15 cellular contexts compared by ENCODE assay signal in the genomic region with DNA sequence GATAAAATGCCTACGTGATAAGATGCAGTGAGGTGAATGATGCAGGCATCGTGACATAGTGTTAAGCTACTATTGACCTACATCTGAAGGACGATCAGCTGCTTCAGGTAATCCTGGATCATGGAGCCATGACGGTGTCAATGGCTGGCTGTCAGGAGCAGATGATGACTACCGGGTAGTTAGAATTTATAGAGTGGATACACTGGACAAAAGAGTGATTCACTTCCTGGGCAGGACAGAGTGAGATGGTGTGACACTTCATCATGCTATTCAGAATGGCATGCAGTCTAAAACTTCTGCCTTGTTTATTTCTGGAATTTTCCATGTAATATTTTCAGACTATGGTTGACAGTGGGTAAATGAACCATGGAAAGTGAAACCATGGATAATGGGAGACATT. TPM values are rescaled to one million over a fixed set of nuclear protein-coding genes. Genes with fewer than 3 reads are reported as not detected.
A peak's percentile ranks its signal among the peaks of the same experiment; 100 is the strongest.
DNase-seq lines count a peak whose midpoint lies in the region; ATAC-seq and TF ChIP-seq lines count a peak whose summit lies in the region.
"Had no signal": no experiment of that assay in that cellular context is flagged by ENCODE, and none has a peak within 500 bp of the region (broad histone marks: within the 10 kb centered on the region; RNA-seq: fewer than 3 reads in every experiment).

No MANE protein-coding gene starts in this region.

- H3K4me3 Mint-ChIP-seq in osteocyte (ENCODE audit: unreplicated experiment), result no peak overlapping the region
- no peak overlapping the region for H3K4me3 Mint-ChIP-seq in stimulated activated effector memory CD8-positive, alpha-beta T cell treated with anti-CD3 and anti-CD28 coated beads, Interleukin-12 subunit alpha, Interleukin-12 subunit beta, amount 100 ng/mL, for 72 hours
- H3K4me3 Mint-ChIP-seq: activated naive CD4-positive, alpha-beta T cell treated with anti-CD3 and anti-CD28 coated beads, Interleukin-2, amount 10 ng/mL, durations not matched to agents 7 days and 5 days; natural killer cell treated with Interleukin-12 subunit alpha and Interleukin-12 subunit beta and Interleukin-15 and Interleukin-18, amount 100 ng/mL, for 72 hours had no signal

- no peak overlapping the region for H3K4me3 ChIP-seq in epithelial cell of proximal tubule (ENCODE audit: low read depth, low read length)
- H3K4me3 ChIP-seq: K562, SJCRH30 had no signal

- H3K9me3 Mint-ChIP-seq in osteocyte (ENCODE audit: unreplicated experiment), result peaks cover 14% of the 10 kb centered on the region
- H3K9me3 Mint-ChIP-seq in stimulated activated effector memory CD8-positive, alpha-beta T cell treated with anti-CD3 and anti-CD28 coated beads, Interleukin-12 subunit alpha, Interleukin-12 subunit beta, amount 100 ng/mL, for 72 hours, result peaks cover 6% of the 10 kb centered on the region
- H3K9me3 Mint-ChIP-seq: natural killer cell treated with Interleukin-12 subunit alpha and Interleukin-12 subunit beta and Interleukin-15 and Interleukin-18, amount 100 ng/mL, for 72 hours had no signal

- H3K27ac Mint-ChIP-seq in osteocyte (ENCODE audit: unreplicated experiment), result peak overlapping the region; percentile 83
- H3K27ac Mint-ChIP-seq in stimulated activated effector memory CD8-positive, alpha-beta T cell treated with anti-CD3 and anti-CD28 coated beads, Interleukin-12 subunit alpha, Interleukin-12 subunit beta, amount 100 ng/mL, for 72 hours, result no peak overlapping the region
- H3K27ac Mint-ChIP-seq: activated naive CD4-positive, alpha-beta T cell treated with anti-CD3 and anti-CD28 coated beads, Interleukin-2, amount 10 ng/mL, durations not matched to agents 7 days and 5 days; natural killer cell treated with Interleukin-12 subunit alpha and Interleukin-12 subunit beta and Interleukin-15 and Interleukin-18, amount 100 ng/mL, for 72 hours had no signal

- DNase-seq in EL, result peak; percentile 85
- DNase-seq in RKO (ENCODE audit: low spot score), result peak; percentile 78
- peak; percentile 53 for DNase-seq in epithelial cell of proximal tubule (ENCODE audit: low read depth)
- DNase-seq in osteocyte (ENCODE audit: extremely low spot score, unreplicated experiment), result no peak
- no peak for DNase-seq in activated CD4-positive, alpha-beta T cell treated with anti-CD3 and anti-CD28 coated beads for 1 hour
- DNase-seq in NCI-H510A (lab: John Stamatoyannopoulos, UW), result no peak
- DNase-seq in NCI-H1092 (lab: John Stamatoyannopoulos, UW), result no peak
- no peak for DNase-seq in stimulated activated effector memory CD8-positive, alpha-beta T cell treated with anti-CD3 and anti-CD28 coated beads, Interleukin-12 subunit alpha, Interleukin-12 subunit beta, amount 100 ng/mL, for 72 hours (ENCODE audit: low spot score in 2 of 2)
- DNase-seq: activated CD4-positive, alpha-beta T cell treated with anti-CD3 and anti-CD28 coated beads, Interleukin-2, amount 50 U/mL, for 1 hour; activated naive CD4-positive, alpha-beta T cell treated with anti-CD3 and anti-CD28 coated beads, Interleukin-2, amount 10 ng/mL, durations not matched to agents 7 days and 5 days; DMS153; NCI-H2171 treated with DMSO at 0.1 percent for 48 hours; SJCRH30 had no signal

- peaks cover 29% of the 10 kb centered on the region for H3K4me1 Mint-ChIP-seq in osteocyte (ENCODE audit: unreplicated experiment)
- H3K4me1 Mint-ChIP-seq in stimulated activated effector memory CD8-positive, alpha-beta T cell treated with anti-CD3 and anti-CD28 coated beads, Interleukin-12 subunit alpha, Interleukin-12 subunit beta, amount 100 ng/mL, for 72 hours, result peaks cover 41% of the 10 kb centered on the region

- ATAC-seq in stimulated activated effector memory CD8-positive, alpha-beta T cell treated with anti-CD3 and anti-CD28 coated beads, Interleukin-12 subunit alpha, Interleukin-12 subunit beta, amount 100 ng/mL, for 72 hours, result no peak
- ATAC-seq: K562; natural killer cell treated with Interleukin-12 subunit alpha and Interleukin-12 subunit beta and Interleukin-15 and Interleukin-18, amount 100 ng/mL, for 72 hours had no signal

- H3K27me3 Mint-ChIP-seq in osteocyte (ENCODE audit: unreplicated experiment), result no peaks in the 10 kb centered on the region
- H3K27me3 Mint-ChIP-seq: activated naive CD4-positive, alpha-beta T cell treated with anti-CD3 and anti-CD28 coated beads, Interleukin-2, amount 10 ng/mL, durations not matched to agents 7 days and 5 days; natural killer cell treated with Interleukin-12 subunit alpha and Interleukin-12 subunit beta and Interleukin-15 and Interleukin-18, amount 100 ng/mL, for 72 hours had no signal

- TF ChIP-seq CTCF in epithelial cell of proximal tubule (conservative IDR thresholded peaks at IDR 0.05; ENCODE audit: low read depth, low read length), result no peak
- no peak for TF ChIP-seq CTCF in osteocyte (IDR thresholded peaks at IDR 0.05)

- peaks cover 6% of the 10 kb centered on the region for H3K36me3 Mint-ChIP-seq in osteocyte (ENCODE audit: unreplicated experiment)
- H3K36me3 Mint-ChIP-seq in stimulated activated effector memory CD8-positive, alpha-beta T cell treated with anti-CD3 and anti-CD28 coated beads, Interleukin-12 subunit alpha, Interleukin-12 subunit beta, amount 100 ng/mL, for 72 hours, result no peaks in the 10 kb centered on the region

RNA-seq across cellular contexts. Expression of gene METTL8, which starts 29.5 kb away (rescaled TPM):
- total RNA-seq in epithelial cell of proximal tubule (31.5 and 34.7 TPM in 2 replicates), osteocyte (21.7 and 27.1 TPM in 2 replicates)

RNA-seq across cellular contexts. Expression of gene DCAF17, which starts 29.8 kb away (rescaled TPM):
- total RNA-seq in epithelial cell of proximal tubule, result 8.0 and 11.5 TPM in 2 replicates
- 19.2 and 21.9 TPM in 2 replicates for total RNA-seq in osteocyte

Comparison
In these comparisons a context has a peak if more than half of its experiments do, and no peak if none do; other contexts are left out.
1. DNase-seq: peak in EL (single experiment), RKO (single experiment) and epithelial cell of proximal tubule (single experiment); none in osteocyte (single experiment), activated CD4-positive, alpha-beta T cell treated with anti-CD3 and anti-CD28 coated beads for 1 hour (single experiment), NCI-H510A (single experiment), NCI-H1092 (single experiment) and stimulated activated effector memory CD8-positive, alpha-beta T cell treated with anti-CD3 and anti-CD28 coated beads, Interleukin-12 subunit alpha, Interleukin-12 subunit beta, amount 100 ng/mL, for 72 hours (0 of 2).